In the genomic region with DNA sequence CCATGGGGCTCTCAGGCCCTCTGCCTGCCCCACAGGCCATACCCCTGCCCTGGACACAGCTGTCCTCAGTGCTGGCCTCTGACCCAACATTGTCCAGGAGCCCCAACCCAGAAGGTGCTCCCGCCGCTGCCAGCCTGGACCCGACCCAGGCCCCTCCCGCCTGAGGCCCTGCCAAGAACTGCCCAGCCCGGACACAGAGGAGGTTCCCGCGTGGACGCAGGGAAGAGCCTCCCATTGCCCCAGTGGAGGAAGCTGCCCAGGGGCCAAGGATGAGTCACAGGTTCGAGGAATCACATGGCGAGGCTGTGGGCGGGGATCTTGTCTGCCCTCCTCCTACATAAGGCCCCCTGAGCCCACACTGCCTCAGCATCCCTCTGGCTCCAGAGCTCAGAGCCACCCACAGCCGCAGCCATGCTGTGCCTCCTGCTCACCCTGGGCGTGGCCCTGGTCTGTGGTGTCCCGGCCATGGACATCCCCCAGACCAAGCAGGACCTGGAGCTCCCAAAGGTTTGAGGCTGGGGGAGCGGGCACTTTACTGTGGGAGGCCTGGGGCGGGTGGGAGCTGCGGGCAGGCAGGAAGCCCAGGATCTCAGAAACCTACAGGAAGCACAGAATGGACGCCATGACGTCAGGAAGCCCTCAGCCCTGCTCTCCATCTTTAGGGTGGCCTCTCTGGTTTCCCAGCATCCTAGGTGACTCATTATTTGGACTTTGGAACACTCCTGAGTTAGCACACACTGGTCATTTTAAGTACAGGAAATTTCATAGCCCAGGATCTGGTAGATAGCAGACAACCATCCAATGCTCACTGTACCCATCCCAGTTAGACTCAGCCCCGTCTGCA, we compare ENCODE assay signal across 29 cellular contexts. TPM values are rescaled to one million over a fixed set of nuclear protein-coding genes. Genes with fewer than 3 reads are reported as not detected.
DNase-seq lines count a peak whose midpoint lies in the region; ATAC-seq, FAIRE-seq and TF ChIP-seq lines count a peak whose summit lies in the region.
"Had no signal": no experiment of that assay in that cellular context is flagged by ENCODE, and none has a peak within 500 bp of the region (broad histone marks: within the 10 kb centered on the region; RNA-seq: fewer than 3 reads in every experiment).

Gene PAEP (plus strand): TSS at position 366 of the 844 bp plus-strand sequence.

- ATAC-seq in A549 = peak; percentile 36 to 64; a peak in 3 of 6 replicates

- no peak for TF ChIP-seq POLR2A in A549 (IDR thresholded peaks at IDR 0.05; ENCODE audit: low read length)

- H3K9me2 ChIP-seq in Karpas-422 (replicated peaks; ENCODE audit: insufficient read depth, low read length) = no peaks in the 10 kb centered on the region

- H2BK12ac ChIP-seq in trophoblast cell (ENCODE audit: low read length) = peak within 1 kb of the TSS; percentile 59

- H3K27me3 ChIP-seq in trophoblast cell (ENCODE audit: insufficient read depth, low read length) (no peaks in the 10 kb centered on the region), Karpas-422 (ENCODE audit: low read length) (no peaks in the 10 kb centered on the region)
- H3K27me3 ChIP-seq: adrenal gland; BLaER1 treated with 17β-estradiol and CSF1 and Interleukin-3, amounts not matched to agents 10 nM and 100 nM; colonic mucosa; neural progenitor cell had no signal

- CTCF ChIA-PET in A549 (lab: Yijun Ruan, JAX) = interaction anchor here (1.1 kb wide), 1 partner anchor 10 kb away, joined by 4 read pairs; no protein-coding TSS in a partner anchor

- H3K79me1 ChIP-seq in trophoblast cell (ENCODE audit: low read length) = peaks cover 10% of the 10 kb centered on the region

- peaks cover 18% of the 10 kb centered on the region; the same call in 2 of the 3 replicates for H3K9me3 ChIP-seq in A549
- peaks cover 2% of the 10 kb centered on the region for H3K9me3 ChIP-seq in trophoblast cell (ENCODE audit: insufficient read depth, low read depth, low read length)
- no peaks in the 10 kb centered on the region for H3K9me3 ChIP-seq in Karpas-422 (ENCODE audit: low read length)
- H3K9me3 ChIP-seq: adrenal gland; BLaER1 treated with 17β-estradiol and CSF1 and Interleukin-3, amounts not matched to agents 10 nM and 100 nM; colonic mucosa; sigmoid colon; SJCRH30 had no signal

- no peak for TF ChIP-seq EP300 in A549 (IDR thresholded peaks at IDR 0.05)

- no peak for FAIRE-seq in A549 (lab: Jason Lieb, UNC)
- FAIRE-seq: GM12891, TTC549 had no signal

- H3K4me3 ChIP-seq in A549 (no peak within 1 kb of the TSS), LNCaP clone FGC (ENCODE audit: low read depth, low read length) (no peak within 1 kb of the TSS), trophoblast cell (ENCODE audit: low read depth, low read length) (no peak within 1 kb of the TSS), Karpas-422 (ENCODE audit: low read length) (no peak within 1 kb of the TSS)
- H3K4me3 ChIP-seq: adrenal gland; BLaER1 treated with 17β-estradiol and CSF1 and Interleukin-3, amounts not matched to agents 10 nM and 100 nM; colonic mucosa; neural progenitor cell; PC-9; sigmoid colon; SJCRH30; tibial artery had no signal

- no peak within 1 kb of the TSS for H3K18ac ChIP-seq in trophoblast cell (ENCODE audit: low read length)

- H4K91ac ChIP-seq in trophoblast cell (ENCODE audit: low read depth, low read length) = peak within 1 kb of the TSS; percentile 71

- H4K8ac ChIP-seq in trophoblast cell (ENCODE audit: low read depth, low read length) = no peak within 1 kb of the TSS

- peak within 1 kb of the TSS; percentile 8 for H2BK120ac ChIP-seq in trophoblast cell (ENCODE audit: insufficient read depth, low read length, poor library complexity)

- no peak within 1 kb of the TSS for H3K4ac ChIP-seq in trophoblast cell (ENCODE audit: low read depth, low read length)

- WGBS in A549 (ENCODE audit: missing lambda C conversion rate) = 38% methylated on average over 12 of the region's 20 CpGs
- WGBS in trophoblast cell (ENCODE audit: extremely low coverage, insufficient coverage, insufficient read length) = no CpG with 5 or more reads among the region's 20 CpGs

- H3K79me2 ChIP-seq in trophoblast cell (ENCODE audit: control insufficient read depth, insufficient read depth, low read length, poor library complexity) (peaks cover 3% of the 10 kb centered on the region), Karpas-422 (ENCODE audit: low read length) (no peaks in the 10 kb centered on the region)

- H3K4me2 ChIP-seq in A549 (no peak within 1 kb of the TSS), trophoblast cell (ENCODE audit: low read length) (peak within 1 kb of the TSS; percentile 13), Karpas-422 (ENCODE audit: low read depth, low read length, poor library complexity, severe bottlenecking) (no peak within 1 kb of the TSS)
- H3K4me2 ChIP-seq: BLaER1 treated with 17β-estradiol and CSF1 and Interleukin-3, amounts not matched to agents 10 nM and 100 nM; neural progenitor cell; PC-9 had no signal

- H3K23ac ChIP-seq in trophoblast cell (ENCODE audit: low read length) = no peak within 1 kb of the TSS

- TF ChIP-seq RAD21 in A549 (conservative IDR thresholded peaks at IDR 0.05 in 1 of 2, IDR thresholded peaks at IDR 0.05 in 1 of 2) = no peak

- DNase-seq in A549 (ENCODE audit: low read depth in 1 of 2, low spot score in 1 of 2) (peak in 1 of 2 experiments; percentile 49), LNCaP clone FGC (ENCODE audit: low read depth) (peak; percentile 3), dermis blood vessel endothelial cell (peak; percentile 3), trophoblast cell (no peak), Karpas-422 (no peak)
- no peak for DNase-seq in activated CD8-positive, alpha-beta memory T cell treated with anti-CD3 and anti-CD28 coated beads, Interleukin-2, amount 50 U/mL, for 4 hours
- no peak for DNase-seq in NK-92 treated with Interleukin-12 subunit alpha and Interleukin-12 subunit beta, amount 100 ng/mL, for 24 hours (lab: John Stamatoyannopoulos, UW)
- no peak for DNase-seq in activated T-cell treated with anti-CD3 and anti-CD28 coated beads, Interleukin-2, amount 50 U/mL, for 1 hour
- DNase-seq: activated CD4-positive, alpha-beta T cell treated with anti-CD3 and anti-CD28 coated beads for 1 hour; activated naive CD4-positive, alpha-beta T cell; activated T-cell treated with anti-CD3 and anti-CD28 coated beads, Interleukin-2, amount 50 U/mL, for 48 hours; adrenal gland; colonic mucosa; MM.1S; NCI-H1417; NCI-H2081; PC-9; sigmoid colon; SJCRH30; stimulated activated CD4-positive, alpha-beta T cell treated with anti-CD3 and anti-CD28 coated beads, Interleukin-15, amount 100 ng/mL, for 24 hours; tibial artery had no signal

- H3K36me3 ChIP-seq in trophoblast cell (ENCODE audit: control insufficient read depth in 1 of 2, insufficient read depth in 2 of 2, low read length in 2 of 2) (no peaks in the 10 kb centered on the region), Karpas-422 (ENCODE audit: insufficient read depth, low read length) (no peaks in the 10 kb centered on the region)
- H3K36me3 ChIP-seq: adrenal gland; BLaER1 treated with 17β-estradiol and CSF1 and Interleukin-3, amounts not matched to agents 10 nM and 100 nM; colonic mucosa; neural progenitor cell; sigmoid colon; SJCRH30; tibial artery had no signal

- TF ChIP-seq CTCF in A549 (IDR thresholded peaks at IDR 0.05) = no peak
- no peak for TF ChIP-seq CTCF in LNCaP clone FGC (IDR thresholded peaks at IDR 0.05; ENCODE audit: control insufficient read depth, extremely low read depth, insufficient read depth)

- H2BK5ac ChIP-seq in trophoblast cell (ENCODE audit: low read depth, low read length, poor library complexity) = peak within 1 kb of the TSS; percentile 50

- H3K4me1 ChIP-seq in A549 = no peaks in the 10 kb centered on the region
- H3K4me1 ChIP-seq in trophoblast cell (ENCODE audit: control insufficient read depth in 1 of 2, insufficient read depth in 2 of 2, low read length in 2 of 2) = peaks cover 12 to 16% of the 10 kb centered on the region in 2 experiments
- H3K4me1 ChIP-seq in Karpas-422 (ENCODE audit: low read length) = no peaks in the 10 kb centered on the region
- H3K4me1 ChIP-seq: adrenal gland, colonic mucosa, neural progenitor cell, sigmoid colon, SJCRH30, tibial artery had no signal

- no peaks in the 10 kb centered on the region for H4K20me1 ChIP-seq in Karpas-422 (ENCODE audit: insufficient read depth, low read depth, low read length)

- H2AFZ ChIP-seq in trophoblast cell (ENCODE audit: insufficient read depth, low read length, poor library complexity) = peak within 1 kb of the TSS; percentile 27
- no peak within 1 kb of the TSS for H2AFZ ChIP-seq in Karpas-422 (ENCODE audit: low read length)
- H2AFZ ChIP-seq: neural progenitor cell, PC-9 had no signal

- no peak within 1 kb of the TSS for H4K12ac ChIP-seq in trophoblast cell (ENCODE audit: low read depth, low read length)

- H2AK5ac ChIP-seq in trophoblast cell (ENCODE audit: low read length) = peak within 1 kb of the TSS; percentile 42

- H3K9ac ChIP-seq in trophoblast cell (ENCODE audit: low read length) = no peak within 1 kb of the TSS
- no peak within 1 kb of the TSS for H3K9ac ChIP-seq in Karpas-422 (ENCODE audit: low read length)
- H3K9ac ChIP-seq: BLaER1 treated with 17β-estradiol and CSF1 and Interleukin-3, amounts not matched to agents 10 nM and 100 nM; neural progenitor cell had no signal

- H3K14ac ChIP-seq in trophoblast cell (ENCODE audit: low read length) = peak within 1 kb of the TSS; percentile 29

- POLR2A ChIA-PET in A549 (lab: Yijun Ruan, JAX) = no interaction called here

- no peak within 1 kb of the TSS for H3K27ac ChIP-seq in A549
- peak within 1 kb of the TSS; percentile 12 for H3K27ac ChIP-seq in trophoblast cell (ENCODE audit: low read depth, low read length)
- H3K27ac ChIP-seq in Karpas-422 (ENCODE audit: low read length) = no peak within 1 kb of the TSS
- H3K27ac ChIP-seq: adrenal gland; BLaER1 treated with 17β-estradiol and CSF1 and Interleukin-3, amounts not matched to agents 10 nM and 100 nM; colonic mucosa; neural progenitor cell; PC-9; sigmoid colon; SJCRH30; tibial artery had no signal

TF ChIP-seq in A549, 52 proteins besides CTCF, POLR2A, EP300 and RAD21:
- no peak for TF ChIP-seq HOXA7 (CRISPR knock-in tag; IDR thresholded peaks at IDR 0.05)
- TF ChIP-seq FOSL2 (IDR thresholded peaks at IDR 0.05) = no peak
- peak; percentile 19; the same call in 1 of the 2 replicates for TF ChIP-seq FOSL2 (CRISPR knock-in tag; IDR thresholded peaks at IDR 0.05)

RNA-seq across cellular contexts. Expression of gene PAEP, which starts in this region (rescaled TPM):
- polyA plus RNA-seq in A549 (2011; rRNA removed) (0.15 TPM in 1 of 2 replicates, not detected in the other), A549 (2017; fragmentation: RNase III; extraction: RNeasy Plus Mini Kit Qiagen cat#74134 plus additional on column Dnase treatment) (not detected in 3 replicates)
- polyA plus RNA-seq in A549 (2012; cell fraction: cytosol; rRNA removed) = not detected in 2 replicates
- polyA plus RNA-seq in A549 (2012; cell fraction: nucleus; rRNA removed) = not detected in 2 replicates
- polyA minus RNA-seq in A549 (2011; rRNA and poly(A)+ RNA removed) = not detected in 2 replicates
- total RNA-seq in dermis blood vessel endothelial cell = not detected in 2 replicates
- polyA plus RNA-seq in trophoblast cell (2013) = 4.9 and 5.6 TPM in 2 replicates
- total RNA-seq in Karpas-422 (2014; rRNA removed; shearing (Covaris generic); ENCODE audit: low replicate concordance) = not detected in 2 replicates
- total RNA-seq: activated CD8-positive, alpha-beta memory T cell treated with anti-CD3 and anti-CD28 coated beads for 36 hours; adrenal gland; colonic mucosa; fibroblast of lung; lung microvascular endothelial cell; PC-9; sigmoid colon; SJCRH30; T-helper 1 cell treated with Interleukin-12 subunit alpha and Interleukin-12 subunit beta and Interleukin-4 antibody, amounts not matched to agents 30 ng/mL and 1 ng/mL, for 36 hours had no signal
- polyA plus RNA-seq: adrenal gland, fibroblast of lung, sigmoid colon had no signal

Comparison
In these comparisons a context has a peak if more than half of its experiments do, and no peak if none do; other contexts are left out.
1. Peak in ATAC-seq in A549; RNA of the gene not detected or under 1 TPM.
2. Peak in DNase-seq in dermis blood vessel endothelial cell; RNA of the gene not detected or under 1 TPM.